ENCODE assay signal across 7 cellular contexts in the genomic region with DNA sequence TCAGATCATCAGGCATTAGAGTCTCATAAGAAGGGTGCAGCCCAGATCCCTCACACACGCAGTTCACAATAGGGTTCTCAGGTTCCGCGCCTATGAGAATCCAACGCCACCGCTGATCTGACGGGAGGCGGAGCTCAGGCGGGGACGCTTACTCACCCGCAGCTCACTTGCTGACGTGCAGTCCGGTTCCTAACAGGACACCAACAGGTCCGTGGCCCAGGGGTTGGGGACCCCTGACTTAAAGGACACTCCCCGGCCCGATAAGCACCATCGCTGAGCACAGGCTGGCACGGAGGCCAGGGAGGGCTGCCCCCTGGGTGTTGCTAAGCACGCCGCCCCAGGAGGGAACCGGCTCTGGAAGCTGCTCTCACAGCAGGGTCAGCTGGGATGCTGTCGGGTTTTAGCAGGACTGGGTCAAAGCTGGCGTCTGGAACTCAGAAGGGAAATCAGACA. TPM values are rescaled to one million over a fixed set of nuclear protein-coding genes. Genes with fewer than 3 reads are reported as not detected.
DNase-seq lines count a peak whose midpoint lies in the region; ATAC-seq, FAIRE-seq and TF ChIP-seq lines count a peak whose summit lies in the region.

No MANE protein-coding gene starts in this region.

- no peak for TF ChIP-seq CTCF in epithelial cell of proximal tubule (conservative IDR thresholded peaks at IDR 0.05; ENCODE audit: low read depth, low read length)

- H3K36me3 Mint-ChIP-seq in natural killer cell treated with Interleukin-12 subunit alpha and Interleukin-12 subunit beta and Interleukin-15 and Interleukin-18, amount 100 ng/mL, for 72 hours: no peaks in the 10 kb centered on the region

- no peak for DNase-seq in GM12891 (ENCODE audit: insufficient read length, low spot score)
- DNase-seq in SW480 (ENCODE audit: low spot score): peak; percentile 80
- DNase-seq in epithelial cell of proximal tubule (ENCODE audit: low read depth): no peak
- no peak for DNase-seq in natural killer cell treated with Interleukin-12 subunit alpha and Interleukin-12 subunit beta and Interleukin-15 and Interleukin-18, amount 100 ng/mL, for 72 hours (ENCODE audit: low spot score)

- H3K27ac Mint-ChIP-seq in natural killer cell treated with Interleukin-12 subunit alpha and Interleukin-12 subunit beta and Interleukin-15 and Interleukin-18, amount 100 ng/mL, for 72 hours: no peak overlapping the region

- FAIRE-seq in GM12891 (lab: Jason Lieb, UNC): peak; percentile 45

- no peak for TF ChIP-seq POLR2A in GM12891 (IDR thresholded peaks at IDR 0.05; ENCODE audit: low read depth, low read length)

- H3K4me3 ChIP-seq in epithelial cell of proximal tubule (ENCODE audit: low read depth, low read length): peak overlapping the region; percentile 18

- peaks cover 4 to 25% of the 10 kb centered on the region in 2 donors for H3K4me1 Mint-ChIP-seq in natural killer cell treated with Interleukin-12 subunit alpha and Interleukin-12 subunit beta and Interleukin-15 and Interleukin-18, amount 100 ng/mL, for 72 hours (ENCODE audit: low read depth in 2 of 2)

- no peaks in the 10 kb centered on the region for H3K9me3 Mint-ChIP-seq in natural killer cell treated with Interleukin-12 subunit alpha and Interleukin-12 subunit beta and Interleukin-15 and Interleukin-18, amount 100 ng/mL, for 72 hours

- ATAC-seq in natural killer cell treated with Interleukin-12 subunit alpha and Interleukin-12 subunit beta and Interleukin-15 and Interleukin-18, amount 100 ng/mL, for 72 hours: peak; percentile 60 to 79
- no peak for ATAC-seq in HG03175 (IDR thresholded peaks at IDR 0.05; ENCODE audit: unreplicated experiment)
- no peak for ATAC-seq in HG02588 (IDR thresholded peaks at IDR 0.05; ENCODE audit: unreplicated experiment)
- no peak for ATAC-seq in HG03025 (IDR thresholded peaks at IDR 0.05; ENCODE audit: low FRiP score, unreplicated experiment)

- peaks cover 26 to 33% of the 10 kb centered on the region in 2 donors for H3K27me3 Mint-ChIP-seq in natural killer cell treated with Interleukin-12 subunit alpha and Interleukin-12 subunit beta and Interleukin-15 and Interleukin-18, amount 100 ng/mL, for 72 hours

- H3K4me3 Mint-ChIP-seq in natural killer cell treated with Interleukin-12 subunit alpha and Interleukin-12 subunit beta and Interleukin-15 and Interleukin-18, amount 100 ng/mL, for 72 hours: peak overlapping the region; percentile 30

TF ChIP-seq in GM12891, 5 proteins besides CTCF, POLR2A, EP300 and RAD21:
- no peak for TF ChIP-seq SPI1 (IDR thresholded peaks at IDR 0.05; ENCODE audit: low read depth, low read length)
- no peak for TF ChIP-seq PAX5 (IDR thresholded peaks at IDR 0.05; ENCODE audit: insufficient read depth, low read length, severe bottlenecking)

RNA-seq across cellular contexts. Expression of gene BAHCC1, which starts 30.1 kb away (rescaled TPM):
- 0.01 TPM for polyA plus RNA-seq in GM12891 (2012; ENCODE audit: low read depth, missing spikeins)
- 4.8 and 6.2 TPM in 2 replicates for total RNA-seq in epithelial cell of proximal tubule
- under 1 TPM; 0.52 to 0.84 TPM for total RNA-seq in natural killer cell treated with Interleukin-12 subunit alpha and Interleukin-12 subunit beta and Interleukin-15 and Interleukin-18, amount 100 ng/mL, for 72 hours

Comparison
In these comparisons a context has a peak if more than half of its experiments do, and no peak if none do; other contexts are left out.
1. ATAC-seq: peak in natural killer cell treated with Interleukin-12 subunit alpha and Interleukin-12 subunit beta and Interleukin-15 and Interleukin-18, amount 100 ng/mL, for 72 hours (2 of 2); none in HG03175 (single experiment), HG02588 (single experiment) and HG03025 (single experiment).